In the genomic region with DNA sequence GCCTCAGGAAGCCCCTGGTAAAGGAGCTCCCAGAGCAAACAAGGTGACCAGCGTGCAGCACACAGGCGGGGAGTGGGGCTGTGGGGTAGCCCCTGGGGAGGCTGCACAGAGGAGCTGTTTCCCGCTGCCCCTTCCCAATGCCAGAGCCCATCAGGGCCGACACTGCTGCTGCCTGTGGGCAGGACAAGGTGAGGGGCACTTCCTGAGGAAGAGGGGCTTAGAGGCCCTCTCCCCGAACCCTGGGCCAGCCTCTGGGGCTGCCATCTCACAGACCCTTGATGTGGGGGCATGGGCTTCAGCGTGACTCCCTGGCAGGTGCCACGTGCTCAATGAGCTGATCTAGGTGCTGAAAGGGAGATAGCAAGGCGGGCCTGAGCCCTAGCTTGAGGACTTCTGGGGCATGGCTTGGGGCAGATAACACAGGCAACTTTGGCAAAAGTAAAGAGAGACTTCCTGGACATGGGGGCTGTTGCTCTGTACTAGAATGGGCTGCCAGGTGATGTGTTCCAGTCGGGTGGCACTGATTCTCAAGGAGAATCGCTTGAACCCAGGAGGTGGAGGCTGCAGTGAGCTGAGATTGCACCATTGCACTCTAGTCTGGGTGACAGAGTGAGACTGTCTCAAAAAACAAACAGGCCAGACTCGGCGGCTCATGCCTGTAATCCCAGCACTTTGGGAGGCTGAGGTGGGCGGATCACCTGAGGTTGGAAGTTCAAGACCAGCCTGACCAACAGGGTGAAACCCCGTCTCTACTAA, we compare ENCODE assay signal across 1 cellular context.
TF ChIP-seq lines count a peak whose summit lies in the region.

No MANE protein-coding gene starts in this region.

TF ChIP-seq in K562, 482 proteins besides CTCF, POLR2A, EP300 and RAD21 (continued from another document):
- TF ChIP-seq, protein P1, sequence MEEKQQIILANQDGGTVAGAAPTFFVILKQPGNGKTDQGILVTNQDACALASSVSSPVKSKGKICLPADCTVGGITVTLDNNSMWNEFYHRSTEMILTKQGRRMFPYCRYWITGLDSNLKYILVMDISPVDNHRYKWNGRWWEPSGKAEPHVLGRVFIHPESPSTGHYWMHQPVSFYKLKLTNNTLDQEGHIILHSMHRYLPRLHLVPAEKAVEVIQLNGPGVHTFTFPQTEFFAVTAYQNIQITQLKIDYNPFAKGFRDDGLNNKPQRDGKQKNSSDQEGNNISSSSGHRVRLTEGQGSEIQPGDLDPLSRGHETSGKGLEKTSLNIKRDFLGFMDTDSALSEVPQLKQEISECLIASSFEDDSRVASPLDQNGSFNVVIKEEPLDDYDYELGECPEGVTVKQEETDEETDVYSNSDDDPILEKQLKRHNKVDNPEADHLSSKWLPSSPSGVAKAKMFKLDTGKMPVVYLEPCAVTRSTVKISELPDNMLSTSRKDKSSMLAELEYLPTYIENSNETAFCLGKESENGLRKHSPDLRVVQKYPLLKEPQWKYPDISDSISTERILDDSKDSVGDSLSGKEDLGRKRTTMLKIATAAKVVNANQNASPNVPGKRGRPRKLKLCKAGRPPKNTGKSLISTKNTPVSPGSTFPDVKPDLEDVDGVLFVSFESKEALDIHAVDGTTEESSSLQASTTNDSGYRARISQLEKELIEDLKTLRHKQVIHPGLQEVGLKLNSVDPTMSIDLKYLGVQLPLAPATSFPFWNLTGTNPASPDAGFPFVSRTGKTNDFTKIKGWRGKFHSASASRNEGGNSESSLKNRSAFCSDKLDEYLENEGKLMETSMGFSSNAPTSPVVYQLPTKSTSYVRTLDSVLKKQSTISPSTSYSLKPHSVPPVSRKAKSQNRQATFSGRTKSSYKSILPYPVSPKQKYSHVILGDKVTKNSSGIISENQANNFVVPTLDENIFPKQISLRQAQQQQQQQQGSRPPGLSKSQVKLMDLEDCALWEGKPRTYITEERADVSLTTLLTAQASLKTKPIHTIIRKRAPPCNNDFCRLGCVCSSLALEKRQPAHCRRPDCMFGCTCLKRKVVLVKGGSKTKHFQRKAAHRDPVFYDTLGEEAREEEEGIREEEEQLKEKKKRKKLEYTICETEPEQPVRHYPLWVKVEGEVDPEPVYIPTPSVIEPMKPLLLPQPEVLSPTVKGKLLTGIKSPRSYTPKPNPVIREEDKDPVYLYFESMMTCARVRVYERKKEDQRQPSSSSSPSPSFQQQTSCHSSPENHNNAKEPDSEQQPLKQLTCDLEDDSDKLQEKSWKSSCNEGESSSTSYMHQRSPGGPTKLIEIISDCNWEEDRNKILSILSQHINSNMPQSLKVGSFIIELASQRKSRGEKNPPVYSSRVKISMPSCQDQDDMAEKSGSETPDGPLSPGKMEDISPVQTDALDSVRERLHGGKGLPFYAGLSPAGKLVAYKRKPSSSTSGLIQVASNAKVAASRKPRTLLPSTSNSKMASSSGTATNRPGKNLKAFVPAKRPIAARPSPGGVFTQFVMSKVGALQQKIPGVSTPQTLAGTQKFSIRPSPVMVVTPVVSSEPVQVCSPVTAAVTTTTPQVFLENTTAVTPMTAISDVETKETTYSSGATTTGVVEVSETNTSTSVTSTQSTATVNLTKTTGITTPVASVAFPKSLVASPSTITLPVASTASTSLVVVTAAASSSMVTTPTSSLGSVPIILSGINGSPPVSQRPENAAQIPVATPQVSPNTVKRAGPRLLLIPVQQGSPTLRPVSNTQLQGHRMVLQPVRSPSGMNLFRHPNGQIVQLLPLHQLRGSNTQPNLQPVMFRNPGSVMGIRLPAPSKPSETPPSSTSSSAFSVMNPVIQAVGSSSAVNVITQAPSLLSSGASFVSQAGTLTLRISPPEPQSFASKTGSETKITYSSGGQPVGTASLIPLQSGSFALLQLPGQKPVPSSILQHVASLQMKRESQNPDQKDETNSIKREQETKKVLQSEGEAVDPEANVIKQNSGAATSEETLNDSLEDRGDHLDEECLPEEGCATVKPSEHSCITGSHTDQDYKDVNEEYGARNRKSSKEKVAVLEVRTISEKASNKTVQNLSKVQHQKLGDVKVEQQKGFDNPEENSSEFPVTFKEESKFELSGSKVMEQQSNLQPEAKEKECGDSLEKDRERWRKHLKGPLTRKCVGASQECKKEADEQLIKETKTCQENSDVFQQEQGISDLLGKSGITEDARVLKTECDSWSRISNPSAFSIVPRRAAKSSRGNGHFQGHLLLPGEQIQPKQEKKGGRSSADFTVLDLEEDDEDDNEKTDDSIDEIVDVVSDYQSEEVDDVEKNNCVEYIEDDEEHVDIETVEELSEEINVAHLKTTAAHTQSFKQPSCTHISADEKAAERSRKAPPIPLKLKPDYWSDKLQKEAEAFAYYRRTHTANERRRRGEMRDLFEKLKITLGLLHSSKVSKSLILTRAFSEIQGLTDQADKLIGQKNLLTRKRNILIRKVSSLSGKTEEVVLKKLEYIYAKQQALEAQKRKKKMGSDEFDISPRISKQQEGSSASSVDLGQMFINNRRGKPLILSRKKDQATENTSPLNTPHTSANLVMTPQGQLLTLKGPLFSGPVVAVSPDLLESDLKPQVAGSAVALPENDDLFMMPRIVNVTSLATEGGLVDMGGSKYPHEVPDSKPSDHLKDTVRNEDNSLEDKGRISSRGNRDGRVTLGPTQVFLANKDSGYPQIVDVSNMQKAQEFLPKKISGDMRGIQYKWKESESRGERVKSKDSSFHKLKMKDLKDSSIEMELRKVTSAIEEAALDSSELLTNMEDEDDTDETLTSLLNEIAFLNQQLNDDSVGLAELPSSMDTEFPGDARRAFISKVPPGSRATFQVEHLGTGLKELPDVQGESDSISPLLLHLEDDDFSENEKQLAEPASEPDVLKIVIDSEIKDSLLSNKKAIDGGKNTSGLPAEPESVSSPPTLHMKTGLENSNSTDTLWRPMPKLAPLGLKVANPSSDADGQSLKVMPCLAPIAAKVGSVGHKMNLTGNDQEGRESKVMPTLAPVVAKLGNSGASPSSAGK (IDR thresholded peaks at IDR 0.05), result peak; percentile 81
- TF ChIP-seq SMAD4 (CRISPR knock-in tag; conservative IDR thresholded peaks at IDR 0.05) (0 out of 2 replicates have a peak, but pooled peaks have one; percentile 20), PHF21A (IDR thresholded peaks at IDR 0.05; ENCODE audit: borderline replicate concordance, low read depth) (no peak)
- TF ChIP-seq, protein P2, sequence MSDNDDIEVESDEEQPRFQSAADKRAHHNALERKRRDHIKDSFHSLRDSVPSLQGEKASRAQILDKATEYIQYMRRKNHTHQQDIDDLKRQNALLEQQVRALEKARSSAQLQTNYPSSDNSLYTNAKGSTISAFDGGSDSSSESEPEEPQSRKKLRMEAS (CRISPR knock-in tag; IDR thresholded peaks at IDR 0.05), result peak; percentile 79
